In the genomic region with DNA sequence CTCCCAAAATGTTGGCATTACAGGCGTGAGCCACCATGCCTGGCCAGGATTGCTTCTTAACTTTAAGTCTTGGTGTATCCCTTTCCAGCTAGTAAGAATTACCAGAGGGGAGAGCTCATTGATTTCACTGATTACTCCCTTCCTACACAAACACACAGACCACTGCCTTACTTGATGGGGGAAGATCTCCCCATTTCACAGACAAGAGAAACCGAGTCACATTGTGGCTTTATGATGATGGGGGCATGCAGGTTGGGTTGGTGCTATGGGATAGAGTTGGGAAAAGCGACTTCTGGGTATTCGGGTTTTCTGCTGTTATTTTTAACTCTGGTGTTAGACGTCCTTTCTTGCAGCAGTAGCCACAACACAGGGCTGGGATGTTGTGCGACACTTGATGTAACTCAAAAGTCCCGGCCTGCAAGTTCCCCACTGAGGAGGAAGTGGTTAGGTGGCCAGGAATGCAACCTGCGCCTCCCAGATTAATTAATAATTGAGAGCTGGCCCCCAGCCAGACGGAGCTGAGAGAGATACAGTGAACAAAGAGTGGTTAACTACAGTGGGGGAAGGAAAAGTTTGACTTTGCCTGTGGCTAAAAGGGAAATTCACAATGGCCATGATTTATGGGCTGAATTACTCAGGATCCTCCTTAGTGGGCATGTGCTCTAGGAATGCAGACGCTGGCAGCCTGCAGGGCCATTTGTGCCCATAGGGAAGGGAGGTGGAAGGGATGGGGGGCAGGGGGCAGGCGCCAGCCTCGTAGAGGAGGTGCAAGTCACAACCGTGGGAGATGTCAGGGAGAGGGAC, we compare ENCODE assay signal across 8 cellular contexts.
DNase-seq lines count a peak whose midpoint lies in the region; ATAC-seq and TF ChIP-seq lines count a peak whose summit lies in the region.

No MANE protein-coding gene starts in this region.

- no peaks in the 10 kb centered on the region for H3K36me3 ChIP-seq in stomach

- H3K4me1 ChIP-seq in stomach, result peaks cover 86 to 100% (median 91%) of the 10 kb centered on the region in 4 donors

- peak; percentile 70 for ATAC-seq in HG02642 (IDR thresholded peaks at IDR 0.05; ENCODE audit: poor library complexity, unreplicated experiment)
- ATAC-seq in esophagus mucosa, result peak; percentile 34

- no peak overlapping the region for H3K4me3 ChIP-seq in stomach

- TF ChIP-seq POLR2A in stomach (IDR thresholded peaks at IDR 0.05), result no peak

- H3K4me1 Mint-ChIP-seq in CD14-positive monocyte, result peaks cover 36% of the 10 kb centered on the region

- H3K4me3 Mint-ChIP-seq in CD14-positive monocyte, result peak overlapping the region in 1 of 2 donors; percentile 51

- H3K9me3 Mint-ChIP-seq in CD14-positive monocyte, result peaks cover 0 to 2% (median 0%) of the 10 kb centered on the region in 7 donors

- peak overlapping the region; percentile 81 to 90 (median 86) for H3K27ac ChIP-seq in stomach

- peak overlapping the region in 3 of 7 donors; percentile 37 to 58 (median 46) for H3K27ac Mint-ChIP-seq in CD14-positive monocyte

- H3K27me3 Mint-ChIP-seq in CD14-positive monocyte (ENCODE audit: low read depth in 3 of 3), result peaks cover 21 to 56% (median 44%) of the 10 kb centered on the region in 3 donors

- H3K36me3 Mint-ChIP-seq in CD14-positive monocyte, result peaks cover 0 to 4% of the 10 kb centered on the region in 2 donors

- DNase-seq in EL, result peak; percentile 87
- DNase-seq in NOMO-1 treated with DMSO at 0.1 percent for 48 hours (lab: John Stamatoyannopoulos, UW; ENCODE audit: unreplicated experiment), result peak; percentile 71
- peak; percentile 97 for DNase-seq in stomach
- DNase-seq in NCI-H345 (lab: John Stamatoyannopoulos, UW), result no peak
- DNase-seq in CD14-positive monocyte (ENCODE audit: low spot score), result no peak
- DNase-seq in iPS-NIHi7 (ENCODE audit: extremely low spot score), result no peak

- intact Hi-C loops in stomach (cut with DNase I; ENCODE audit: low total_unique reads) (no loop called here), CD14-positive monocyte (cut with micrococcal nuclease) (no loop called here)

- H3K27me3 ChIP-seq in stomach, result no peaks in the 10 kb centered on the region

- no peaks in the 10 kb centered on the region for H3K9me3 ChIP-seq in stomach

- 16 to 29% (median 19%) methylated on average over 13 of the region's 13 CpGs for WGBS in stomach, 5 donors

- no peak for TF ChIP-seq EP300 in stomach (IDR thresholded peaks at IDR 0.05)

- TF ChIP-seq CTCF in stomach (IDR thresholded peaks at IDR 0.05), result no peak
- no peak for TF ChIP-seq CTCF in CD14-positive monocyte (IDR thresholded peaks at IDR 0.05)

Comparison
In these comparisons a context has a peak if more than half of its experiments do, and no peak if none do; other contexts are left out.
1. DNase-seq: peak in EL (single experiment), NOMO-1 treated with DMSO at 0.1 percent for 48 hours (single experiment) and stomach (single experiment); none in NCI-H345 (single experiment), CD14-positive monocyte (single experiment) and iPS-NIHi7 (single experiment).